8 cellular contexts compared by ENCODE assay signal in the genomic region with DNA sequence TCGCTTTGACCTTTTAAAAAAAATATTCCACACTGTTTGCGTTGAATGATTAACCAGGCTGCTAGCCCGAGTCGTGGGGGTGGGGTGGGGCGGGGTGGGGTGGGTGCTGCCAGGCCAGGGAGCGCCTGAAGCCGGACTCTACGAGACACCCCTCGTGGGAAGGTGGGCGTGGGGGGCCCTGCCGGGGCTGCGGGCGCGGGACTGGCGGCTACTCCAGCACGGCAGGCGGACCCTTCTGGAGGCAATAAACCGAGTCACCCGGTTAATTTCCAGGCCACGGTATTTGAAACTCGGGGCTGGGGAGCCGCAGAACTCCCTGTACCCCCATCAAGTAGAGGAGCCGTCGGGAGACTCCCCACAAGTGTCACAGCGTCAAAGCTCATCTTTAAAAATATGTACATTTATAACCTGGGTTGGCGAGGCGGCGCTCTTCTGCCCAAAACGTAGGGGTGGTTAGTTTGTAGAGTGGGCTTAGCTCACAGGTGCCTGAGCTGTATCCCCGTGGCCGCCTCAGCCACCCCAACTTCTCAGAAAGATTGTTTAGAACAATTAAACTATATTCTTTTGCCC. TPM values are rescaled to one million over a fixed set of nuclear protein-coding genes. Genes with fewer than 3 reads are reported as not detected.
DNase-seq lines count a peak whose midpoint lies in the region; ATAC-seq and TF ChIP-seq lines count a peak whose summit lies in the region.

No MANE protein-coding gene starts in this region.

- DNase-seq in GM10248 (ENCODE audit: extremely low spot score) = peak; percentile 43
- DNase-seq in LoVo (ENCODE audit: low spot score) = peak; percentile 22
- DNase-seq in activated CD8-positive, alpha-beta memory T cell treated with anti-CD3 and anti-CD28 coated beads, Interleukin-2, amount 10 ng/mL, durations not matched to agents 7 days and 5 days = peak; percentile 65
- DNase-seq in epithelial cell of proximal tubule (ENCODE audit: low read depth) = no peak
- DNase-seq in neural progenitor cell (ENCODE audit: low spot score) = peak; percentile 40
- no peak for DNase-seq in COLO829 (ENCODE audit: low spot score)
- no peak for DNase-seq in NCI-H187 (lab: John Stamatoyannopoulos, UW)

- POLR2A ChIA-PET in GM10248 (lab: Yijun Ruan, JAX) = no interaction called here

- no peak overlapping the region for H2AFZ ChIP-seq in neural progenitor cell (replicated peaks)

- H3K9ac ChIP-seq in neural progenitor cell = peak overlapping the region; percentile 69

- H3K36me3 ChIP-seq in neural progenitor cell = no peaks in the 10 kb centered on the region

- CTCF ChIA-PET in GM10248 (lab: Yijun Ruan, JAX) = interaction anchor here (0.8 to 1.5 kb wide), 3 partner anchors 20 to 203 kb away, joined by 3 to 10 read pairs (median 4); no protein-coding TSS in a partner anchor
- CTCF ChIA-PET in activated CD8-positive, alpha-beta memory T cell treated with anti-CD3 and anti-CD28 coated beads, Interleukin-2, amount 10 ng/mL, durations not matched to agents 7 days and 5 days (lab: Charles Lee) = interaction anchor here (0.6 to 1.3 kb wide), 7 partner anchors 107 to 214 kb away, joined by 3 to 6 read pairs (median 5); no protein-coding TSS in a partner anchor

- H3K27me3 Mint-ChIP-seq in activated CD8-positive, alpha-beta memory T cell treated with anti-CD3 and anti-CD28 coated beads, Interleukin-2, amount 10 ng/mL, durations not matched to agents 7 days and 5 days = no peaks in the 10 kb centered on the region
- peaks cover 3% of the 10 kb centered on the region for H3K27me3 Mint-ChIP-seq in neural progenitor cell (ENCODE audit: insufficient read depth, low read depth)

- peak overlapping the region; percentile 80 for H3K4me2 ChIP-seq in neural progenitor cell

- H3K27ac ChIP-seq in neural progenitor cell = peak overlapping the region; percentile 80

- H3K27ac Mint-ChIP-seq in activated CD8-positive, alpha-beta memory T cell treated with anti-CD3 and anti-CD28 coated beads, Interleukin-2, amount 10 ng/mL, durations not matched to agents 7 days and 5 days = peak overlapping the region; percentile 95
- H3K27ac Mint-ChIP-seq in neural progenitor cell = no peak overlapping the region

- peaks cover 58% of the 10 kb centered on the region for H4K20me1 ChIP-seq in neural progenitor cell (ENCODE audit: low read depth)

- H3K9me3 Mint-ChIP-seq in activated CD8-positive, alpha-beta memory T cell treated with anti-CD3 and anti-CD28 coated beads, Interleukin-2, amount 10 ng/mL, durations not matched to agents 7 days and 5 days (ENCODE audit: low read depth) = no peaks in the 10 kb centered on the region
- H3K9me3 Mint-ChIP-seq in neural progenitor cell = no peaks in the 10 kb centered on the region

- H3F3A ChIP-seq in neural progenitor cell (ENCODE audit: low read depth) = peaks cover 41% of the 10 kb centered on the region

- H3K79me2 ChIP-seq in neural progenitor cell (ENCODE audit: low read depth) = peaks cover 60% of the 10 kb centered on the region

- H3K9me3 ChIP-seq in neural progenitor cell (ENCODE audit: low read depth) = no peaks in the 10 kb centered on the region

- H3K4me3 Mint-ChIP-seq in activated CD8-positive, alpha-beta memory T cell treated with anti-CD3 and anti-CD28 coated beads, Interleukin-2, amount 10 ng/mL, durations not matched to agents 7 days and 5 days = peak overlapping the region; percentile 76
- H3K4me3 Mint-ChIP-seq in neural progenitor cell = peak overlapping the region; percentile 92

- H3K4me1 ChIP-seq in neural progenitor cell = peaks cover 40% of the 10 kb centered on the region

- peaks cover 7% of the 10 kb centered on the region for H3K36me3 Mint-ChIP-seq in activated CD8-positive, alpha-beta memory T cell treated with anti-CD3 and anti-CD28 coated beads, Interleukin-2, amount 10 ng/mL, durations not matched to agents 7 days and 5 days
- no peaks in the 10 kb centered on the region for H3K36me3 Mint-ChIP-seq in neural progenitor cell

- H3K27me3 ChIP-seq in neural progenitor cell = no peaks in the 10 kb centered on the region

- peaks cover 50% of the 10 kb centered on the region for H3K4me1 Mint-ChIP-seq in activated CD8-positive, alpha-beta memory T cell treated with anti-CD3 and anti-CD28 coated beads, Interleukin-2, amount 10 ng/mL, durations not matched to agents 7 days and 5 days
- peaks cover 15% of the 10 kb centered on the region for H3K4me1 Mint-ChIP-seq in neural progenitor cell

- ATAC-seq in activated CD8-positive, alpha-beta memory T cell treated with anti-CD3 and anti-CD28 coated beads, Interleukin-2, amount 10 ng/mL, durations not matched to agents 7 days and 5 days = peak; percentile 20
- no peak for ATAC-seq in GM19351 (IDR thresholded peaks at IDR 0.05; ENCODE audit: unreplicated experiment)

- TF ChIP-seq CTCF in GM10248 (IDR thresholded peaks at IDR 0.05; ENCODE audit: control extremely low read depth, extremely low read depth, low read depth, missing control alignments) (peak; percentile 25), epithelial cell of proximal tubule (conservative IDR thresholded peaks at IDR 0.05; ENCODE audit: low read depth, low read length) (no peak), neural progenitor cell (IDR thresholded peaks at IDR 0.05) (no peak)

- H3K4me3 ChIP-seq in epithelial cell of proximal tubule (ENCODE audit: low read depth, low read length) (peak overlapping the region; percentile 93), neural progenitor cell (peak overlapping the region; percentile 98)

RNA-seq across cellular contexts. Expression of gene B3GNT2, which starts 1.2 kb away (rescaled TPM):
- total RNA-seq in activated CD8-positive, alpha-beta memory T cell treated with anti-CD3 and anti-CD28 coated beads, Interleukin-2, amount 10 ng/mL, durations not matched to agents 7 days and 5 days = 10 to 100 TPM; 32.5 to 43.1 TPM
- 20.8 and 22.6 TPM in 2 replicates for total RNA-seq in epithelial cell of proximal tubule
- total RNA-seq in neural progenitor cell (ENCODE audit: low replicate concordance) = 51.9 and 73.2 TPM in 2 replicates

Comparison
In these comparisons a context has a peak if more than half of its experiments do, and no peak if none do; other contexts are left out.
1. DNase-seq: peak in GM10248 (single experiment), LoVo (single experiment), activated CD8-positive, alpha-beta memory T cell treated with anti-CD3 and anti-CD28 coated beads, Interleukin-2, amount 10 ng/mL, durations not matched to agents 7 days and 5 days (single experiment) and neural progenitor cell (single experiment); none in epithelial cell of proximal tubule (single experiment), COLO829 (single experiment) and NCI-H187 (0 of 2).